ENCODE assay signal across 8 cellular contexts in the genomic region with DNA sequence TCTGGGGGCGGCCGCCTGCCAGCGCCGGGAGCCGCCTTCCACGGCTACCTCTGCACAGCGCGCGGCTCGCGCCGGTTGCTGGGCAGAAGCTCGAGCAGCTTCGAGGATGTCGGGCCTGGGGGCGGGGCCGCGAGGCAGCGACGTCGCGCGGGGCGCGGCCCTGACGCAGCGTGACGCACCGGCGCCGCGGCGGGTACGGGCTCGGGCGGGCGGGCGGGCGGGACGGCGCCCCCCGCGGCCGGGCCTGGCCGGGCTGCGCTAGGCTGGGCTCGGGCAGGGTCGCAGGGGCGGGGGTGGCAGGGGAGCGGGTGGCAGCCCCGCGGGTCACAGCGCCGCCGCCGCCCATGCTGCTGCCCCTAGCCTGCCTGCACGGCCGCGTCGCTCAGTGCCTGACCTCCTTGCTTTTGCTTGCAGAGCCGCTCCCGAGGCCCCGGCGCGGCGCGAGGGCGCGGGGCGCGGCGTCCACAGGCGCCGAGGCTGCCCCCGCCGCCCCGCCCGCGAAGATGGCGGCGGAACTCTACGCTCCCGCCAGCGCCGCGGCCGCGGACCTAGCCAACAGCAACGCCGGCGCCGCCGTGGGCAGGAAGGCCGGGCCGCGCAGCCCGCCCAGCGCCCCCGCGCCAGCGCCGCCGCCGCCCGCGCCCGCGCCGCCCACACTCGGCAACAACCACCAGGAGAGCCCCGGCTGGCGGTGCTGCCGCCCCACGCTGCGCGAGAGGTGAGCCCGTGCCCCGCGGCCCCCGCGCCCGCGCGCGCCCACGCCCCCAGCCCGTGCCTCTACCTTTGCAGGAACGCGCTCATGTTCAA. TPM values are rescaled to one million over a fixed set of nuclear protein-coding genes. Genes with fewer than 3 reads are reported as not detected.
DNase-seq lines count a peak whose midpoint lies in the region; ATAC-seq, FAIRE-seq and TF ChIP-seq lines count a peak whose summit lies in the region.

Gene BTBD6 (plus strand): TSS at position 166 of the 807 bp plus-strand sequence. CDS start 179 bp downstream, at position 345.

- no peak for TF ChIP-seq EP300 in sigmoid colon (IDR thresholded peaks at IDR 0.05)

- 0 to 1% methylated on average over 129 of the region's 129 CpGs for WGBS in sigmoid colon, 2 donors

- in situ Hi-C loops in astrocyte of the cerebellum (cut with HindIII; ENCODE audit: low sequenced_read_pairs): no loop called here

- intact Hi-C loops in sigmoid colon (cut with DNase I): loop anchor here (10.0 kb wide), 1 partner anchor 66 kb away; the partner anchor contains the start of gene PACS2

- FAIRE-seq in GM12891 (lab: Jason Lieb, UNC): peak; percentile 99

- H3K27ac ChIP-seq in sigmoid colon: peak within 1 kb of the TSS; percentile 84 to 96 (median 92)

- no peaks in the 10 kb centered on the region for H3K9me3 ChIP-seq in sigmoid colon

- no peaks in the 10 kb centered on the region for H3K27me3 ChIP-seq in sigmoid colon

- peak within 1 kb of the TSS; percentile 52 for H3K4me3 ChIP-seq in astrocyte of the cerebellum (ENCODE audit: low read depth, low read length)
- peak within 1 kb of the TSS; percentile 43 to 70 (median 63) for H3K4me3 ChIP-seq in sigmoid colon

- DNase-seq in GM12891 (ENCODE audit: insufficient read length, low spot score) (peak; percentile 98), NCI-H1092 treated with DMSO at 0.1 percent for 48 hours (lab: John Stamatoyannopoulos, UW) (peak; percentile 77), T-helper 9 cell (peak; percentile 83), astrocyte of the cerebellum (ENCODE audit: low read depth) (peak; percentile 34), hypothalamus (lab: John Stamatoyannopoulos, UW) (peak in 49 of 51 donors; percentile 22 to 90 (median 66)), sigmoid colon (peak; percentile 93), KG1 (lab: John Stamatoyannopoulos, UW) (no peak)

- ATAC-seq in HG02588 (IDR thresholded peaks at IDR 0.05; ENCODE audit: unreplicated experiment): peak; percentile 74

- H3K4me1 ChIP-seq in sigmoid colon: peaks cover 0 to 27% (median 20%) of the 10 kb centered on the region in 4 donors

- no peak for TF ChIP-seq POLR2A in GM12891 (IDR thresholded peaks at IDR 0.05; ENCODE audit: low read depth, low read length)
- peak in 1 of 2 donors; percentile 28 for TF ChIP-seq POLR2A in sigmoid colon (IDR thresholded peaks at IDR 0.05)

- H3K36me3 ChIP-seq in sigmoid colon: peaks cover 0 to 36% (median 10%) of the 10 kb centered on the region in 4 donors

- TF ChIP-seq CTCF in astrocyte of the cerebellum (IDR thresholded peaks at IDR 0.05; ENCODE audit: low read depth, low read length, missing control alignments): no peak
- no peak for TF ChIP-seq CTCF in sigmoid colon (IDR thresholded peaks at IDR 0.05)

TF ChIP-seq in GM12891, 5 proteins besides CTCF, POLR2A, EP300 and RAD21:
- TF ChIP-seq PAX5 (IDR thresholded peaks at IDR 0.05; ENCODE audit: insufficient read depth, low read length, severe bottlenecking): no peak
- TF ChIP-seq POLR2AphosphoS5 (IDR thresholded peaks at IDR 0.05; ENCODE audit: low read depth, low read length): no peak
TF ChIP-seq in GM12891: peak in this region for 0.

RNA-seq across cellular contexts. Expression of gene BTBD6, which starts in this region (rescaled TPM):
- 15.6 TPM for polyA plus RNA-seq in GM12891 (2012; ENCODE audit: low read depth, missing spikeins)
- 10 to 100 TPM; 31.3 to 46.7 (median 37.1) TPM for total RNA-seq in sigmoid colon
- polyA plus RNA-seq in sigmoid colon: 10 to 100 TPM; 39.8 to 63.7 (median 51.1) TPM
